ENCODE assay signal across 9 cellular contexts in genomic region chr16:85206472-85207356, GRCh38.
DNase-seq lines count a peak whose midpoint lies in the region; TF ChIP-seq lines count a peak whose summit lies in the region.
"Had no signal": no experiment of that assay in that cellular context is flagged by ENCODE, and none has a peak within 500 bp of the region (broad histone marks: within the 10 kb centered on the region; RNA-seq: fewer than 3 reads in every experiment).

No MANE protein-coding gene starts in this region.

- no peak for TF ChIP-seq POLR2A in erythroblast (IDR thresholded peaks at IDR 0.05; ENCODE audit: low read length)

- CTCF ChIA-PET in GM10248 (lab: Yijun Ruan, JAX) = interaction anchor here (1.7 kb wide), 1 partner anchor 10 kb away, joined by 3 read pairs; no protein-coding TSS in a partner anchor

- peak; percentile 45 for DNase-seq in M059J (ENCODE audit: low read depth)
- DNase-seq in cerebellar cortex (ENCODE audit: low spot score) = peak; percentile 75
- DNase-seq in iPS-NIHi7 (ENCODE audit: extremely low spot score) = peak; percentile 57
- no peak for DNase-seq in erythroblast (lab: John Stamatoyannopoulos, UW)
- DNase-seq in T-helper 9 cell = no peak
- DNase-seq in stimulated activated CD4-positive, alpha-beta T cell treated with anti-CD3 and anti-CD28 coated beads, Interleukin-4, amount 100 ng/mL, for 24 hours = no peak
- DNase-seq in GM10248 (ENCODE audit: extremely low spot score) = no peak
- DNase-seq: PC-3 had no signal

- no peaks in the 10 kb centered on the region for H3K9me3 ChIP-seq in skeletal muscle tissue (ENCODE audit: control insufficient read depth in 3 of 3, low read length in 3 of 3)

- H3K36me3 ChIP-seq in skeletal muscle tissue (ENCODE audit: control insufficient read depth in 3 of 3, insufficient read depth in 3 of 3, low read length in 3 of 3) = no peaks in the 10 kb centered on the region

- no peaks in the 10 kb centered on the region for H3K27me3 ChIP-seq in skeletal muscle tissue (ENCODE audit: control insufficient read depth in 3 of 3, insufficient read depth in 3 of 3, low read length in 3 of 3)

- POLR2A ChIA-PET in GM10248 (lab: Yijun Ruan, JAX) = no interaction called here

- H3K27ac ChIP-seq in skeletal muscle tissue (ENCODE audit: low read depth, low read length) = no peak overlapping the region

- peaks cover 60 to 91% (median 77%) of the 10 kb centered on the region in 3 donors for H3K4me1 ChIP-seq in skeletal muscle tissue (ENCODE audit: control insufficient read depth in 3 of 3, insufficient read depth in 3 of 3, low read length in 3 of 3)

- no peak overlapping the region for H3K4me3 ChIP-seq in skeletal muscle tissue (ENCODE audit: low read length in 3 of 3)

- H3K9ac ChIP-seq in skeletal muscle tissue (ENCODE audit: low read depth in 1 of 3, low read length in 3 of 3) = peak overlapping the region in 2 of 3 donors; percentile 6 to 50

- TF ChIP-seq CTCF in GM10248 (IDR thresholded peaks at IDR 0.05; ENCODE audit: control extremely low read depth, extremely low read depth, low read depth, missing control alignments) = no peak

Comparison
In these comparisons a context has a peak if more than half of its experiments do, and no peak if none do; other contexts are left out.
1. DNase-seq: peak in M059J (single experiment), cerebellar cortex (single experiment) and iPS-NIHi7 (single experiment); none in erythroblast (0 of 2), T-helper 9 cell (single experiment), stimulated activated CD4-positive, alpha-beta T cell treated with anti-CD3 and anti-CD28 coated beads, Interleukin-4, amount 100 ng/mL, for 24 hours (single experiment) and GM10248 (single experiment).